8 cellular contexts compared by ENCODE assay signal in the genomic region with DNA sequence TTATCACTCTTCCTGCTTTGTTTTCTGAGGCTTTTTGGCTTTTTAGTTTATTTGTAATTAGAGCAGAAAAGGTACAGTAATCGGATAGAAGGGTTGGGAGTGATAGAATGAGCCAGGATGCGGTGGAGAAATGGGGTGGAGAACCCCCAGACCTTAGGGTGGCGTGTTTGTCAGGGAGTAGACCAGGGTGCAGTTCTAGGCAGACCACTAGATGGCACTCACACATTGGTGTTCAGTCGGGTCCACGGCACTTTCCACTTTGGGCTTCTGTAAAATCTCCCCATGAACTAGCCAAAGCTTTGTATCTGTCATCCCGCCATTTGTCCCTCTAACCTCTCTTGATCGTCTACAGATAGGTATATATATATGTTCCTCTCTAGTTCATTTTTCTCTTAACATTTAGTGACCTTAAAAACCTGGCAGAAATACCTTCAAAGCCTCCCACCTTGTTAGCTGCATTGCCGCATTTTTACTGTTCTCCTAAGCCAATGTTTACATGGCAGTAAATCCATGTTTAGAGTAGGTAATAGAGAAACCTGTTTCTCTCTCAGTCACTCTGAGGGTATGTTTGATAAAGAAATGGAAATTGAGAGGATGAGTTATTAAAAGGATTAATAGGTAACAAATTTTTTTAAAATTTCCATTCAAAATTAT. TPM values are rescaled to one million over a fixed set of nuclear protein-coding genes. Genes with fewer than 3 reads are reported as not detected.
DNase-seq lines count a peak whose midpoint lies in the region; ATAC-seq and TF ChIP-seq lines count a peak whose summit lies in the region.

No MANE protein-coding gene starts in this region.

- no peaks in the 10 kb centered on the region for H4K20me1 ChIP-seq in PC-9 (ENCODE audit: insufficient read depth)

- peak overlapping the region; percentile 23 for H3K27ac ChIP-seq in KOPT-K1 (ENCODE audit: low read depth, low read length, poor library complexity, severe bottlenecking)
- no peak overlapping the region for H3K27ac ChIP-seq in PC-9

- H3K79me2 ChIP-seq in PC-9 (ENCODE audit: low read depth), result no peaks in the 10 kb centered on the region

- intact Hi-C loops in PC-9 (cut with micrococcal nuclease; ENCODE audit: unreplicated experiment), result loop anchor here (2.0 to 10.0 kb wide), 4 partner anchors 261 to 1469 kb away; no protein-coding TSS in a partner anchor

- H3K9me3 ChIP-seq in KOPT-K1 (ENCODE audit: insufficient read depth, low read length, poor library complexity, severe bottlenecking), result no peaks in the 10 kb centered on the region
- H3K9me3 ChIP-seq in PC-9 (ENCODE audit: insufficient read depth, low read depth), result no peaks in the 10 kb centered on the region

- H3K36me3 Mint-ChIP-seq in activated T-cell treated with anti-CD3 and anti-CD28 coated beads, Interleukin-2, amount 50 U/mL, for 4 hours (ENCODE audit: insufficient read depth), result no peaks in the 10 kb centered on the region
- H3K36me3 Mint-ChIP-seq in natural killer cell treated with Interleukin-12 subunit alpha and Interleukin-12 subunit beta and Interleukin-15 and Interleukin-18, amount 100 ng/mL, for 72 hours, result no peaks in the 10 kb centered on the region

- peak; percentile 96 for TF ChIP-seq CTCF in PC-9 (conservative IDR thresholded peaks at IDR 0.05)

- no peak overlapping the region for H3K4me3 ChIP-seq in PC-9

- no TSS peak for BruUV-seq in PC-9 (replicated peaks; lab: Mats Ljungman, UMichigan)

- H3F3A ChIP-seq in PC-9 (ENCODE audit: insufficient read depth, low read depth), result no peaks in the 10 kb centered on the region

- DNase-seq in COLO829 (ENCODE audit: low spot score), result peak; percentile 61
- peak; percentile 53 to 60 for DNase-seq in PC-9
- DNase-seq in activated T-cell treated with anti-CD3 and anti-CD28 coated beads, Interleukin-2, amount 50 U/mL, for 4 hours, result peak; percentile 81
- peak; percentile 54 for DNase-seq in fibroblast of gingiva (ENCODE audit: low read depth)
- peak; percentile 75 for DNase-seq in natural killer cell treated with Interleukin-12 subunit alpha and Interleukin-12 subunit beta and Interleukin-15 and Interleukin-18, amount 100 ng/mL, for 72 hours (ENCODE audit: low spot score)
- peak; percentile 85 for DNase-seq in stimulated activated naive CD8-positive, alpha-beta T cell treated with anti-CD3 and anti-CD28 coated beads, Interleukin-15, Interleukin-2, amounts not matched to agents 100 U/mL and 50 U/mL, for 24 hours

- no peaks in the 10 kb centered on the region for H3K27me3 ChIP-seq in PC-9 (ENCODE audit: insufficient read depth, low read depth)

- no peak overlapping the region for H2AFZ ChIP-seq in PC-9

- H3K4me1 Mint-ChIP-seq in activated T-cell treated with anti-CD3 and anti-CD28 coated beads, Interleukin-2, amount 50 U/mL, for 4 hours (ENCODE audit: low read depth), result peaks cover 48% of the 10 kb centered on the region
- H3K4me1 Mint-ChIP-seq in natural killer cell treated with Interleukin-12 subunit alpha and Interleukin-12 subunit beta and Interleukin-15 and Interleukin-18, amount 100 ng/mL, for 72 hours (ENCODE audit: low read depth in 2 of 2), result peaks cover 15 to 30% of the 10 kb centered on the region in 2 donors

- H3K4me3 Mint-ChIP-seq in activated T-cell treated with anti-CD3 and anti-CD28 coated beads, Interleukin-2, amount 50 U/mL, for 4 hours, result peak overlapping the region; percentile 66
- H3K4me3 Mint-ChIP-seq in natural killer cell treated with Interleukin-12 subunit alpha and Interleukin-12 subunit beta and Interleukin-15 and Interleukin-18, amount 100 ng/mL, for 72 hours, result peak overlapping the region; percentile 58

- peak; percentile 61 for ATAC-seq in GM21576 (IDR thresholded peaks at IDR 0.05; ENCODE audit: unreplicated experiment)
- ATAC-seq in activated T-cell treated with anti-CD3 and anti-CD28 coated beads, Interleukin-2, amount 50 U/mL, for 4 hours, result peak; percentile 62 to 64
- ATAC-seq in natural killer cell treated with Interleukin-12 subunit alpha and Interleukin-12 subunit beta and Interleukin-15 and Interleukin-18, amount 100 ng/mL, for 72 hours, result peak; percentile 72 to 84
- peak; percentile 51 for ATAC-seq in stimulated activated naive CD8-positive, alpha-beta T cell treated with anti-CD3 and anti-CD28 coated beads, Interleukin-15, Interleukin-2, amounts not matched to agents 100 U/mL and 50 U/mL, for 24 hours

- no peak overlapping the region for H3K27ac Mint-ChIP-seq in natural killer cell treated with Interleukin-12 subunit alpha and Interleukin-12 subunit beta and Interleukin-15 and Interleukin-18, amount 100 ng/mL, for 72 hours

- no peaks in the 10 kb centered on the region for H3K4me1 ChIP-seq in PC-9 (replicated peaks; ENCODE audit: insufficient read depth)

- H3K9me3 Mint-ChIP-seq in activated T-cell treated with anti-CD3 and anti-CD28 coated beads, Interleukin-2, amount 50 U/mL, for 4 hours, result no peaks in the 10 kb centered on the region
- H3K9me3 Mint-ChIP-seq in natural killer cell treated with Interleukin-12 subunit alpha and Interleukin-12 subunit beta and Interleukin-15 and Interleukin-18, amount 100 ng/mL, for 72 hours, result no peaks in the 10 kb centered on the region

- H3K36me3 ChIP-seq in KOPT-K1 (ENCODE audit: insufficient read depth, low read length), result no peaks in the 10 kb centered on the region
- H3K36me3 ChIP-seq in PC-9 (ENCODE audit: low read depth), result no peaks in the 10 kb centered on the region

- H3K4me2 ChIP-seq in PC-9, result no peak overlapping the region

- POLR2A ChIA-PET in PC-9 (lab: Charles Lee; ENCODE audit: unreplicated experiment), result no interaction called here

- CTCF ChIA-PET in PC-9 (lab: Charles Lee), result interaction anchor here (1.2 kb wide), 1 partner anchor 1472 kb away, joined by 4 read pairs; no protein-coding TSS in a partner anchor

- no peaks in the 10 kb centered on the region for H3K9me2 ChIP-seq in PC-9 (ENCODE audit: insufficient read depth)

- no peaks in the 10 kb centered on the region for H3K27me3 Mint-ChIP-seq in activated T-cell treated with anti-CD3 and anti-CD28 coated beads, Interleukin-2, amount 50 U/mL, for 4 hours (ENCODE audit: low read depth)
- H3K27me3 Mint-ChIP-seq in natural killer cell treated with Interleukin-12 subunit alpha and Interleukin-12 subunit beta and Interleukin-15 and Interleukin-18, amount 100 ng/mL, for 72 hours, result peaks cover 5 to 8% of the 10 kb centered on the region in 2 donors

RNA-seq across cellular contexts. Expression of a gene that starts 49.7 kb away (rescaled TPM):
- 5.9 and 9.4 TPM in 2 replicates for total RNA-seq in PC-9 (2021)
- total RNA-seq in activated T-cell treated with anti-CD3 and anti-CD28 coated beads, Interleukin-2, amount 50 U/mL, for 4 hours, result 1 to 10 TPM; 2.2 to 3.1 (median 2.7) TPM
- 1 to 10 TPM; 2.3 to 3.1 TPM for total RNA-seq in natural killer cell treated with Interleukin-12 subunit alpha and Interleukin-12 subunit beta and Interleukin-15 and Interleukin-18, amount 100 ng/mL, for 72 hours
